Comparison of ENCODE assay signal across 11 cellular contexts in the genomic region with DNA sequence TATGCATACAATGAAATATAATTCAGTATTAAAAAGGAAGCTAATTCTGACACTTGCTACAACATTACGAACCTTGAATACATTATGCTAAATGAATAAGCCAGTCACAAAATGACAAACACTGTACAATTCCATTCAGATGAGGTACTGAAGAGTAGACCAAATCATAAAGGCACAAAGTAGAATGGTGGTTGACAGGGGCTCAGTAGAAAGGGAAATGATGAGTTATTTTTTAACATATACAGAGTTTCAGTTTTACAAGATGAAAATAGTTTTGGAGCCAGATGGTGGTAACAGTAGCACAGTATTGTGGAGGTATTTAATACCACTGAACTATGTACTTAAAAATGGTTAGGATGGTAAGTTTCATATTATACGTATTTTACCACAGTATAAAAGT.
DNase-seq lines count a peak whose midpoint lies in the region; ATAC-seq and TF ChIP-seq lines count a peak whose summit lies in the region.
"Had no signal": no experiment of that assay in that cellular context is flagged by ENCODE, and none has a peak within 500 bp of the region (broad histone marks: within the 10 kb centered on the region; RNA-seq: fewer than 3 reads in every experiment).

No MANE protein-coding gene starts in this region.

- TF ChIP-seq CTCF in nephron progenitor cell (IDR thresholded peaks at IDR 0.05): no peak
- no peak for TF ChIP-seq CTCF in colonic mucosa (IDR thresholded peaks at IDR 0.05)

- peak overlapping the region; percentile 78 for H3K27ac Mint-ChIP-seq in activated T-cell treated with anti-CD3 and anti-CD28 coated beads, Interleukin-2, amount 50 U/mL, for 72 hours
- no peak overlapping the region for H3K27ac Mint-ChIP-seq in nephron progenitor cell

- no peak for DNase-seq in activated T-cell treated with anti-CD3 and anti-CD28 coated beads, Interleukin-2, amount 50 U/mL, for 72 hours
- DNase-seq in activated T-cell treated with anti-CD3 and anti-CD28 coated beads, Interleukin-2, amount 50 U/mL, for 48 hours: no peak
- no peak for DNase-seq in stimulated activated naive CD8-positive, alpha-beta T cell treated with anti-CD3 and anti-CD28 coated beads, Interleukin-15, Interleukin-2, amounts not matched to agents 100 U/mL and 50 U/mL, for 24 hours
- DNase-seq in NCI-H128 (lab: John Stamatoyannopoulos, UW; ENCODE audit: unreplicated experiment) (no peak), nephron progenitor cell (no peak), colonic mucosa (no peak)
- DNase-seq: posterior cingulate gyrus, trophoblast cell had no signal

- no peaks in the 10 kb centered on the region for H3K4me1 ChIP-seq in colonic mucosa

- H3K27me3 Mint-ChIP-seq in activated T-cell treated with anti-CD3 and anti-CD28 coated beads, Interleukin-2, amount 50 U/mL, for 72 hours (ENCODE audit: low read depth): no peaks in the 10 kb centered on the region
- no peaks in the 10 kb centered on the region for H3K27me3 Mint-ChIP-seq in nephron progenitor cell (ENCODE audit: low read depth, poor library complexity)
- H3K27me3 Mint-ChIP-seq: central memory CD8-positive, alpha-beta T cell had no signal

- no peaks in the 10 kb centered on the region for H3K27me3 ChIP-seq in colonic mucosa

- peaks cover 6% of the 10 kb centered on the region for H3K4me1 Mint-ChIP-seq in activated T-cell treated with anti-CD3 and anti-CD28 coated beads, Interleukin-2, amount 50 U/mL, for 72 hours (ENCODE audit: low read depth)
- H3K4me1 Mint-ChIP-seq in nephron progenitor cell: no peaks in the 10 kb centered on the region
- H3K4me1 Mint-ChIP-seq: central memory CD8-positive, alpha-beta T cell had no signal

- H3K36me3 ChIP-seq in colonic mucosa: no peaks in the 10 kb centered on the region

- H3K9me3 Mint-ChIP-seq in activated T-cell treated with anti-CD3 and anti-CD28 coated beads, Interleukin-2, amount 50 U/mL, for 72 hours: peaks cover 3% of the 10 kb centered on the region in 2 donors
- peaks cover 12% of the 10 kb centered on the region for H3K9me3 Mint-ChIP-seq in nephron progenitor cell

- H3K9ac ChIP-seq in colonic mucosa (ENCODE audit: low read depth in 2 of 2, low read length in 2 of 2): no peak overlapping the region

- H3K4me3 Mint-ChIP-seq in activated T-cell treated with anti-CD3 and anti-CD28 coated beads, Interleukin-2, amount 50 U/mL, for 72 hours: peak overlapping the region in 1 of 2 donors; percentile 42
- no peak overlapping the region for H3K4me3 Mint-ChIP-seq in nephron progenitor cell
- H3K4me3 Mint-ChIP-seq: central memory CD8-positive, alpha-beta T cell had no signal

- no peak overlapping the region for H3K4me3 ChIP-seq in colonic mucosa

- peak; percentile 97 to 98 for ATAC-seq in activated T-cell treated with anti-CD3 and anti-CD28 coated beads, Interleukin-2, amount 50 U/mL, for 72 hours (replicated peaks in 1 of 2)
- ATAC-seq in GM21717 (IDR thresholded peaks at IDR 0.05; ENCODE audit: unreplicated experiment) (peak; percentile 85), HG03139 (IDR thresholded peaks at IDR 0.05; ENCODE audit: unreplicated experiment) (peak; percentile 98)
- peak; percentile 68 for ATAC-seq in stimulated activated naive CD8-positive, alpha-beta T cell treated with anti-CD3 and anti-CD28 coated beads, Interleukin-15, Interleukin-2, amounts not matched to agents 100 U/mL and 50 U/mL, for 24 hours

- H3K36me3 Mint-ChIP-seq in activated T-cell treated with anti-CD3 and anti-CD28 coated beads, Interleukin-2, amount 50 U/mL, for 72 hours (ENCODE audit: insufficient read depth in 2 of 2): peaks cover 2 to 4% of the 10 kb centered on the region in 2 donors
- no peaks in the 10 kb centered on the region for H3K36me3 Mint-ChIP-seq in nephron progenitor cell (ENCODE audit: low read depth)

- intact Hi-C loops in colonic mucosa (cut with DNase I): no loop called here

- H3K9me3 ChIP-seq in colonic mucosa: no peaks in the 10 kb centered on the region

- H3K27ac ChIP-seq in colonic mucosa: no peak overlapping the region
